In genomic region chr1:38433097-38433722, GRCh38 we compare ENCODE assay signal across 22 cellular contexts.
"Had no signal": no experiment of that assay in that cellular context is flagged by ENCODE, and none has a peak within 500 bp of the region (broad histone marks: within the 10 kb centered on the region; RNA-seq: fewer than 3 reads in every experiment).

No MANE protein-coding gene starts in this region.

- DNase-seq: activated CD4-positive, alpha-beta T cell treated with anti-CD3 and anti-CD28 coated beads, Interleukin-2, amount 50 U/mL, for 1 hour; activated CD4-positive, CD25-positive, alpha-beta regulatory T cell treated with anti-CD3 and anti-CD28 coated beads, Interleukin-2, amount 50 U/mL, for 72 hours; activated CD8-positive, alpha-beta T cell treated with anti-CD3 and anti-CD28 coated beads, Interleukin-2, amount 10 ng/mL, durations not matched to agents 7 days and 5 days; aorta; effector memory CD8-positive, alpha-beta T cell; esophagus squamous epithelium; gastrocnemius medialis; heart left ventricle; left lung; mammary epithelial cell; nephron progenitor cell; occipital lobe; stimulated activated CD4-positive, alpha-beta T cell treated with anti-CD3 and anti-CD28 coated beads, Interleukin-4, amount 100 ng/mL, for 1 hour; stimulated activated naive CD4-positive, alpha-beta T cell; T-cell; testis; trophoblast cell had no signal

- H3K27ac ChIP-seq: esophagus squamous epithelium, gastrocnemius medialis, heart left ventricle, left lung, testis, vagina, VCaP had no signal

- H3K4me3 ChIP-seq: esophagus squamous epithelium, gastrocnemius medialis, heart left ventricle, left lung, testis, vagina had no signal

- H3K9me3 Mint-ChIP-seq: activated naive CD4-positive, alpha-beta T cell treated with anti-CD3 and anti-CD28 coated beads, Interleukin-2, amount 50 U/mL, for 72 hours; effector memory CD8-positive, alpha-beta T cell; T-cell; T-helper 2 cell treated with Interferon-gamma antibody and Interleukin-4, amounts not matched to agents 5 μg/mL and 100 μg/mL, for 36 hours had no signal

- H3K27me3 ChIP-seq: left lung, testis, vagina had no signal

- H3K36me3 Mint-ChIP-seq: activated naive CD4-positive, alpha-beta T cell treated with anti-CD3 and anti-CD28 coated beads, Interleukin-2, amount 50 U/mL, for 72 hours; brain; T-cell had no signal

- H3K9me3 ChIP-seq: esophagus squamous epithelium, gastrocnemius medialis, heart left ventricle, left lung, testis, vagina had no signal

- H3K4me1 Mint-ChIP-seq: T-cell had no signal

- H3K36me3 ChIP-seq: esophagus squamous epithelium, gastrocnemius medialis, heart left ventricle, left lung, vagina had no signal

- H3K27ac Mint-ChIP-seq: activated CD8-positive, alpha-beta T cell treated with anti-CD3 and anti-CD28 coated beads, Interleukin-2, amount 10 ng/mL, durations not matched to agents 7 days and 5 days; activated naive CD4-positive, alpha-beta T cell treated with anti-CD3 and anti-CD28 coated beads, Interleukin-2, amount 50 U/mL, for 72 hours; effector memory CD8-positive, alpha-beta T cell; nephron progenitor cell; T-cell; T-helper 2 cell treated with Interferon-gamma antibody and Interleukin-4, amounts not matched to agents 5 μg/mL and 100 μg/mL, for 36 hours had no signal

- H3K4me3 Mint-ChIP-seq: activated CD8-positive, alpha-beta T cell treated with anti-CD3 and anti-CD28 coated beads, Interleukin-2, amount 10 ng/mL, durations not matched to agents 7 days and 5 days; brain; effector memory CD8-positive, alpha-beta T cell; nephron progenitor cell; T-cell; T-helper 2 cell treated with Interferon-gamma antibody and Interleukin-4, amounts not matched to agents 5 μg/mL and 100 μg/mL, for 36 hours had no signal

- ATAC-seq: activated CD8-positive, alpha-beta T cell treated with anti-CD3 and anti-CD28 coated beads, Interleukin-2, amount 10 ng/mL, durations not matched to agents 7 days and 5 days; activated naive CD4-positive, alpha-beta T cell treated with anti-CD3 and anti-CD28 coated beads, Interleukin-2, amount 50 U/mL, for 72 hours; effector memory CD8-positive, alpha-beta T cell; gastrocnemius medialis; heart left ventricle; left lung; T-cell had no signal

- H3K4me1 ChIP-seq: esophagus squamous epithelium, gastrocnemius medialis, heart left ventricle, left lung, testis, vagina had no signal
